Comparison of ENCODE assay signal across 8 cellular contexts in the genomic region with DNA sequence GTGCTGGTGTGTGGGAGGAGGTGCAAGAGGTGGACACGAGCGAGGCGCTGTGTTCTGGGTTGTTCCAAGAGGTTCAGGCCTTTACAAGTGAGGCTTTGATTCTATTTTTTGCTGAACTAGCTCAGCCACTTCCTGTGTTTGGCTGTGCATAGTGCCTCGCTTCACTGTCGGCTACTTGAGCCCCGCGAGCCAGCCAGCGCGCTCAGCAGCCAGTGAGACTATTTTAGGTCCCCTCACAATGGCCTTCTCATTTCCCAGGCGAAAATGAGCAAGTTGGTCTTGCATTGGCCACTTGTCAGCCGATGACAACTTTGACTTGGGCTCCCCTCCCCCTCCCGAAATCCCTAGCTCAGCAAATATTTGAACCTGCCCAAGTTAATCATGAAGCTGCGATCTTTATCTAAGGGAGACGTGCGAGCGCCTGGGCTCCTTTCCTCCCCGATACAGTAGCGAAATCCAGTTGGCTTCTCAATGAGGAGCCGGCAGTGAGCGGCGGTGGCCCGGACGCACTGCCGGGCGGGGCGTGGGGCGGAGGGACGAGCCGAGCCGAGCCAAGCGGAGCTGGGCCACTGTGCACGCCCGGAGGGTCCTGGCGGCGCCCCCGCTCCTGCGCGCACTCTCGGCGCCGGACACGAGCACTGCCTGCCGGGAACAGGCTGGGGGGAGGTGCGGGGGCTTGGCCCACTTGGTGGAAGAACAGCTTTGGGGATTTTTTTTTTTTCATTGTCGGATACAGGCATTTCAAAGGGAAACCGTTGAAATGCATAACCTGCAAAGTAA.
DNase-seq lines count a peak whose midpoint lies in the region; ATAC-seq lines count a peak whose summit lies in the region.

No MANE protein-coding gene starts in this region.

- peaks cover 0 to 4% of the 10 kb centered on the region in 2 donors for H3K4me1 ChIP-seq in esophagus (ENCODE audit: control insufficient read depth in 2 of 2, insufficient read depth in 2 of 2, low read length in 1 of 2)
- peaks cover 23 to 49% of the 10 kb centered on the region in 2 donors for H3K4me1 ChIP-seq in mucosa of rectum (ENCODE audit: control insufficient read depth in 2 of 2, insufficient read depth in 2 of 2, low read length in 2 of 2)

- H3K4me3 ChIP-seq in esophagus (ENCODE audit: low read depth in 1 of 2, low read length in 2 of 2), result peak overlapping the region; percentile 58 to 59
- H3K4me3 ChIP-seq in mucosa of rectum (ENCODE audit: low read length in 2 of 2), result peak overlapping the region; percentile 73 to 81

- peak; percentile 78 for ATAC-seq in GM18498 (IDR thresholded peaks at IDR 0.05; ENCODE audit: unreplicated experiment)
- peak; percentile 79 for ATAC-seq in HG02759 (IDR thresholded peaks at IDR 0.05; ENCODE audit: unreplicated experiment)
- peak; percentile 79 to 80 for ATAC-seq in activated T-cell treated with anti-CD3 and anti-CD28 coated beads, Interleukin-2, amount 50 U/mL, for 4 hours

- H3K9ac ChIP-seq in mucosa of rectum (ENCODE audit: low read depth in 1 of 2, low read length in 2 of 2), result peak overlapping the region; percentile 80 to 88

- WGBS in esophagus, 2 donors, result 1% methylated on average over 46 of the region's 46 CpGs

- peak overlapping the region; percentile 88 for H3K4me3 Mint-ChIP-seq in activated T-cell treated with anti-CD3 and anti-CD28 coated beads, Interleukin-2, amount 50 U/mL, for 4 hours

- H3K9me3 ChIP-seq in esophagus (ENCODE audit: control insufficient read depth in 2 of 2, insufficient read depth in 1 of 2, low read depth in 1 of 2, low read length in 1 of 2) (no peaks in the 10 kb centered on the region), mucosa of rectum (ENCODE audit: control insufficient read depth in 2 of 2, low read length in 2 of 2) (no peaks in the 10 kb centered on the region)

- H3K27me3 ChIP-seq in esophagus (ENCODE audit: control insufficient read depth in 1 of 2, insufficient read depth in 2 of 2, low read length in 2 of 2) (no peaks in the 10 kb centered on the region), mucosa of rectum (ENCODE audit: control insufficient read depth in 2 of 2, insufficient read depth in 2 of 2, low read length in 2 of 2) (no peaks in the 10 kb centered on the region)

- peak overlapping the region; percentile 80 to 92 for H3K27ac ChIP-seq in esophagus (ENCODE audit: low read depth in 2 of 2, low read length in 1 of 2)
- peak overlapping the region; percentile 88 to 91 for H3K27ac ChIP-seq in mucosa of rectum (ENCODE audit: low read depth in 2 of 2, low read length in 2 of 2)

- DNase-seq in NCI-H526 (lab: John Stamatoyannopoulos, UW) (peak; percentile 51 to 75), NOMO-1 treated with DMSO at 0.1 percent for 48 hours (lab: John Stamatoyannopoulos, UW; ENCODE audit: unreplicated experiment) (no peak)
- peak; percentile 12 for DNase-seq in activated T-cell treated with anti-CD3 and anti-CD28 coated beads, Interleukin-2, amount 50 U/mL, for 4 hours
- DNase-seq in stimulated activated naive CD4-positive, alpha-beta T cell treated with Interleukin-2 at 50 U/mL for 16 hours (lab: John Stamatoyannopoulos, UW), result peak; percentile 56

- peaks cover 14% of the 10 kb centered on the region for H3K36me3 Mint-ChIP-seq in activated T-cell treated with anti-CD3 and anti-CD28 coated beads, Interleukin-2, amount 50 U/mL, for 4 hours (ENCODE audit: insufficient read depth)

- H3K27me3 Mint-ChIP-seq in activated T-cell treated with anti-CD3 and anti-CD28 coated beads, Interleukin-2, amount 50 U/mL, for 4 hours (ENCODE audit: low read depth), result no peaks in the 10 kb centered on the region

- peaks cover 90% of the 10 kb centered on the region for H3K4me1 Mint-ChIP-seq in activated T-cell treated with anti-CD3 and anti-CD28 coated beads, Interleukin-2, amount 50 U/mL, for 4 hours (ENCODE audit: low read depth)

- H3K9me3 Mint-ChIP-seq in activated T-cell treated with anti-CD3 and anti-CD28 coated beads, Interleukin-2, amount 50 U/mL, for 4 hours, result no peaks in the 10 kb centered on the region

- H3K36me3 ChIP-seq in esophagus (ENCODE audit: control insufficient read depth in 2 of 2, insufficient read depth in 2 of 2, low read length in 1 of 2), result peaks cover 4 to 5% of the 10 kb centered on the region in 2 donors
- H3K36me3 ChIP-seq in mucosa of rectum (ENCODE audit: control insufficient read depth in 2 of 2, insufficient read depth in 2 of 2, low read length in 2 of 2), result peaks cover 14 to 16% of the 10 kb centered on the region in 2 donors
